In the genomic region with DNA sequence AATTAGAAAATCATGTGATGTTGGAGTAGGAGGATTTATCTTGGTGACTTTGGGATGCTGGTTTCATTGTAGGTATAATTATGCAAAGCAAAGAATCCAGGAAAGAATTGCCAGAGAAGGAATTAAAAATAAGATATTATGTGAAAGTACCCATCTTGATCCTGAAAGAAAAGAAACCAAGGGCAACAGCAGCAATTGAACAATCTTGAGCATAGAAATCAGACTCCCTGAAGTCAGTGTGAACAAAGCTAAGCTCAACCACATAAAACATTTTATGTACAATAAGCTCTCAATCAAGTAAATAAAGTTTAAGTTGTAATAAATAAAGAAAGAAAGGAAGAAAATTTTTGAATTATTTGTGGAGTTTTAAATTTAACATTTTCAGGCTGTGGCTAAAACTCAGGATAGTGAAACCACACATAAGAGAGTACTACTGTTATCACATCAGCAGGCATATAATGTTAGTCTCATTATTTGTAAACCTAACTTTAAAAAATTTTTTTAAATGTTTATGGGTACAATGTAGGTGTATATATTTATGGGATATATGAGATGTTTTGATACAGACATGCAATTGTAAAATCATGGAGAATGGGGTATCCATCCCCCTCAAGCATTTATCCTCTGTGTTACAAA, we compare ENCODE assay signal across 8 cellular contexts. TPM values are rescaled to one million over a fixed set of nuclear protein-coding genes. Genes with fewer than 3 reads are reported as not detected.
DNase-seq lines count a peak whose midpoint lies in the region; ATAC-seq, FAIRE-seq and TF ChIP-seq lines count a peak whose summit lies in the region.

No MANE protein-coding gene starts in this region.

- H3K27ac Mint-ChIP-seq in CD4-positive, alpha-beta memory T cell = no peak overlapping the region
- peak overlapping the region; percentile 71 to 82 for H3K27ac Mint-ChIP-seq in effector memory CD8-positive, alpha-beta T cell

- no peak for TF ChIP-seq POLR2A in body of pancreas (IDR thresholded peaks at IDR 0.05)

- no peak overlapping the region for H2BK120ac ChIP-seq in neuronal stem cell (ENCODE audit: low read depth, low read length)

- no peak overlapping the region for H3K18ac ChIP-seq in neuronal stem cell (ENCODE audit: low read length)

- no peak for TF ChIP-seq CTCF in body of pancreas (IDR thresholded peaks at IDR 0.05)

- peaks cover 11 to 25% of the 10 kb centered on the region in 2 donors for H3K27me3 Mint-ChIP-seq in CD4-positive, alpha-beta memory T cell
- H3K27me3 Mint-ChIP-seq in effector memory CD8-positive, alpha-beta T cell = peaks cover 44 to 92% of the 10 kb centered on the region in 2 donors

- peaks cover 16% of the 10 kb centered on the region for H3K4me1 ChIP-seq in CD4-positive, alpha-beta memory T cell (ENCODE audit: insufficient read depth, low read length)
- H3K4me1 ChIP-seq in NT2/D1 (ENCODE audit: insufficient read depth, insufficient read length) (no peaks in the 10 kb centered on the region), neuronal stem cell (ENCODE audit: control insufficient read depth in 2 of 2, insufficient read depth in 1 of 2, low read depth in 1 of 2, low read length in 2 of 2) (peaks cover 0 to 5% of the 10 kb centered on the region in 2 donors), body of pancreas (peaks cover 9% of the 10 kb centered on the region)

- no peak for DNase-seq in CD4-positive, alpha-beta memory T cell
- DNase-seq in NT2/D1 (ENCODE audit: low read depth, low spot score) (no peak), neuronal stem cell (ENCODE audit: low spot score) (no peak), inferior parietal cortex (ENCODE audit: extremely low spot score) (no peak), body of pancreas (no peak), GM19239 (ENCODE audit: insufficient read length, low spot score) (no peak)
- no peak for DNase-seq in effector memory CD8-positive, alpha-beta T cell
- DNase-seq in stimulated activated CD8-positive, alpha-beta memory T cell treated with anti-CD3 and anti-CD28 coated beads, Interleukin-4, amount 100 ng/mL, for 48 hours = no peak

- intact Hi-C loops in CD4-positive, alpha-beta memory T cell (cut with micrococcal nuclease) = no loop called here
- intact Hi-C loops in body of pancreas (cut with DNase I) = no loop called here

- no peak overlapping the region for H2BK5ac ChIP-seq in neuronal stem cell (ENCODE audit: low read length)

- ATAC-seq in effector memory CD8-positive, alpha-beta T cell (replicated peaks) = no peak
- ATAC-seq in body of pancreas = no peak

- H3K14ac ChIP-seq in neuronal stem cell (ENCODE audit: low read length) = no peak overlapping the region

- H3K4me3 Mint-ChIP-seq in CD4-positive, alpha-beta memory T cell = peak overlapping the region; percentile 68 to 92 (median 88)
- peak overlapping the region; percentile 86 to 88 for H3K4me3 Mint-ChIP-seq in effector memory CD8-positive, alpha-beta T cell

- no peaks in the 10 kb centered on the region for H3K36me3 ChIP-seq in CD4-positive, alpha-beta memory T cell (ENCODE audit: insufficient read depth, low read length)
- H3K36me3 ChIP-seq in NT2/D1 (ENCODE audit: insufficient read depth, insufficient read length, low read length) (no peaks in the 10 kb centered on the region), neuronal stem cell (replicated peaks in 1 of 2; ENCODE audit: control insufficient read depth in 2 of 2, insufficient read depth in 2 of 2, low read length in 2 of 2) (no peaks in the 10 kb centered on the region), body of pancreas (replicated peaks in 1 of 2; ENCODE audit: insufficient read depth in 1 of 2, low read depth in 2 of 2) (no peaks in the 10 kb centered on the region)

- H3K9ac ChIP-seq in NT2/D1 (ENCODE audit: insufficient read length, low read depth) = peak overlapping the region; percentile 39
- no peak overlapping the region for H3K9ac ChIP-seq in neuronal stem cell (ENCODE audit: low read depth, low read length, poor library complexity)

- peak overlapping the region in 1 of 2 donors; percentile 48 for H3K4me3 ChIP-seq in CD4-positive, alpha-beta memory T cell (ENCODE audit: low read length in 2 of 2)
- peak overlapping the region; percentile 13 for H3K4me3 ChIP-seq in NT2/D1 (ENCODE audit: insufficient read length, low read depth)
- peak overlapping the region in 1 of 2 donors; percentile 28 for H3K4me3 ChIP-seq in neuronal stem cell (ENCODE audit: low read length in 2 of 2)
- no peak overlapping the region for H3K4me3 ChIP-seq in body of pancreas

- H3K9me3 ChIP-seq in CD4-positive, alpha-beta memory T cell (ENCODE audit: control insufficient read depth in 1 of 2, low read length in 2 of 2) = no peaks in the 10 kb centered on the region
- H3K9me3 ChIP-seq in NT2/D1 (ENCODE audit: insufficient read depth, low read length) (peaks cover 7% of the 10 kb centered on the region; the same call in 1 of the 2 replicates), neuronal stem cell (replicated peaks in 1 of 2; ENCODE audit: control insufficient read depth in 2 of 2, insufficient read depth in 1 of 2, low read depth in 1 of 2, low read length in 2 of 2) (peaks cover 5 to 7% of the 10 kb centered on the region in 2 donors), body of pancreas (no peaks in the 10 kb centered on the region)

- H4K91ac ChIP-seq in neuronal stem cell (ENCODE audit: low read depth, low read length, poor library complexity) = no peak overlapping the region

- peaks cover 0 to 2% (median 0%) of the 10 kb centered on the region in 8 donors for H3K9me3 Mint-ChIP-seq in CD4-positive, alpha-beta memory T cell
- no peaks in the 10 kb centered on the region for H3K9me3 Mint-ChIP-seq in effector memory CD8-positive, alpha-beta T cell

- no peaks in the 10 kb centered on the region for H3K36me3 Mint-ChIP-seq in CD4-positive, alpha-beta memory T cell
- H3K36me3 Mint-ChIP-seq in effector memory CD8-positive, alpha-beta T cell (ENCODE audit: insufficient read depth) = no peaks in the 10 kb centered on the region

- H3K27me3 ChIP-seq in CD4-positive, alpha-beta memory T cell (ENCODE audit: insufficient read depth, low read length) = peaks cover 14% of the 10 kb centered on the region
- H3K27me3 ChIP-seq in NT2/D1 (ENCODE audit: insufficient read depth, insufficient read length) = peaks cover 27% of the 10 kb centered on the region
- H3K27me3 ChIP-seq in neuronal stem cell (ENCODE audit: control insufficient read depth in 3 of 3, insufficient read depth in 3 of 3, low read depth in 1 of 3, low read length in 3 of 3) = peaks cover 0 to 34% (median 6%) of the 10 kb centered on the region in 3 experiments
- H3K27me3 ChIP-seq in body of pancreas = peaks cover 4 to 18% of the 10 kb centered on the region in 2 donors

- no peak overlapping the region for H3K4ac ChIP-seq in neuronal stem cell (ENCODE audit: low read length)

- FAIRE-seq in GM19239 (lab: Jason Lieb, UNC) = no peak

- H3K79me1 ChIP-seq in neuronal stem cell (ENCODE audit: low read depth, low read length) = no peaks in the 10 kb centered on the region

- peak overlapping the region; percentile 81 for H2AFZ ChIP-seq in neuronal stem cell (ENCODE audit: low read length)

- no peak overlapping the region for H2AK5ac ChIP-seq in neuronal stem cell (ENCODE audit: low read depth, low read length)

- no peak overlapping the region for H2BK15ac ChIP-seq in neuronal stem cell (ENCODE audit: low read length)

- H2BK12ac ChIP-seq in neuronal stem cell (ENCODE audit: low read length) = no peak overlapping the region

- POLR2A ChIA-PET in CD4-positive, alpha-beta memory T cell (lab: Charles Lee; ENCODE audit: partially characterized antibody) = no interaction called here

- no peak overlapping the region for H4K8ac ChIP-seq in neuronal stem cell (ENCODE audit: low read depth, low read length)

- H3K27ac ChIP-seq in CD4-positive, alpha-beta memory T cell (ENCODE audit: low read depth, low read length) = no peak overlapping the region
- no peak overlapping the region for H3K27ac ChIP-seq in neuronal stem cell (replicated peaks; ENCODE audit: low read length)
- H3K27ac ChIP-seq in body of pancreas = no peak overlapping the region

- CTCF ChIA-PET in CD4-positive, alpha-beta memory T cell (lab: Charles Lee; ENCODE audit: partially characterized antibody) = no interaction called here

- H3K4me1 Mint-ChIP-seq in CD4-positive, alpha-beta memory T cell = peaks cover 10 to 18% (median 16%) of the 10 kb centered on the region in 4 donors
- peaks cover 9 to 14% of the 10 kb centered on the region in 2 donors for H3K4me1 Mint-ChIP-seq in effector memory CD8-positive, alpha-beta T cell (ENCODE audit: low read depth in 2 of 2)

- H3K23ac ChIP-seq in neuronal stem cell (ENCODE audit: low read depth, low read length, poor library complexity) = no peak overlapping the region

- H3K4me2 ChIP-seq in neuronal stem cell (ENCODE audit: insufficient read depth, low read length, poor library complexity, severe bottlenecking) = peak overlapping the region; percentile 41

RNA-seq across cellular contexts. Expression of a gene that starts 32.8 kb away (rescaled TPM):
- 1 to 10 TPM; 8.1 to 8.3 TPM for total RNA-seq in CD4-positive, alpha-beta memory T cell
- 1 to 10 TPM in 1 of 2 donors, not detected in 1; 2.4 TPM for polyA plus RNA-seq in CD4-positive, alpha-beta memory T cell
- not detected for polyA plus RNA-seq in neuronal stem cell (2013, experiment 1 of 2)
- polyA plus RNA-seq in neuronal stem cell (2013, experiment 2 of 2) = not detected
- not detected for total RNA-seq in body of pancreas

RNA-seq across cellular contexts. Expression of a gene that starts 38.0 kb away (rescaled TPM):
- not detected for total RNA-seq in CD4-positive, alpha-beta memory T cell
- polyA plus RNA-seq in CD4-positive, alpha-beta memory T cell = not detected
- polyA plus RNA-seq in neuronal stem cell (2013, experiment 1 of 2) = not detected
- polyA plus RNA-seq in neuronal stem cell (2013, experiment 2 of 2) = not detected
- total RNA-seq in body of pancreas = not detected

Comparison
In these comparisons a context has a peak if more than half of its experiments do, and no peak if none do; other contexts are left out.
1. H3K27ac Mint-ChIP-seq: peak in effector memory CD8-positive, alpha-beta T cell (2 of 2); none in CD4-positive, alpha-beta memory T cell (0 of 7).
2. RNA of a gene that starts 32.8 kb away (total RNA-seq): 8.1 to 8.3 TPM in CD4-positive, alpha-beta memory T cell; not detected in body of pancreas; every median in the first group is over 4 times any median in the second.